Comparison of ENCODE assay signal across 7 cellular contexts in genomic region chr2:222753251-222753824, GRCh38.
A peak's percentile ranks its signal among the peaks of the same experiment; 100 is the strongest.
DNase-seq lines count a peak whose midpoint lies in the region; ATAC-seq and TF ChIP-seq lines count a peak whose summit lies in the region.

No MANE protein-coding gene starts in this region.

- TF ChIP-seq CTCF in WTC11 (IDR thresholded peaks at IDR 0.05) (no peak), type B pancreatic cell (conservative IDR thresholded peaks at IDR 0.05) (no peak)

- H3K4me3 ChIP-seq in iPS-18a (ENCODE audit: low read length) = peak overlapping the region; percentile 7

- DNase-seq in NCI-H187 (lab: John Stamatoyannopoulos, UW) (peak; percentile 41 to 45), WTC11 (ENCODE audit: low spot score) (no peak), type B pancreatic cell (ENCODE audit: extremely low spot score, unreplicated experiment) (no peak)
- no peak for DNase-seq in activated CD4-positive, CD25-positive, alpha-beta regulatory T cell treated with anti-CD3 and anti-CD28 coated beads, Interleukin-2, amount 50 U/mL, for 72 hours
- DNase-seq in effector CD4-positive, alpha-beta T cell = no peak

- no peaks in the 10 kb centered on the region for H3K9me3 ChIP-seq in iPS-18a (ENCODE audit: control insufficient read depth, low read depth, low read length)

- H3K27ac Mint-ChIP-seq in WTC11 = no peak overlapping the region
- H3K27ac Mint-ChIP-seq in type B pancreatic cell = no peak overlapping the region

- POLR2A ChIA-PET in WTC11 (lab: Charles Lee) = no interaction called here

- H3K27me3 ChIP-seq in iPS-18a (ENCODE audit: control insufficient read depth, insufficient read depth, low read length) = no peaks in the 10 kb centered on the region

- peaks cover 16% of the 10 kb centered on the region for H3K4me1 ChIP-seq in iPS-18a (ENCODE audit: control insufficient read depth, low read depth, low read length)

- CTCF ChIA-PET in WTC11 (lab: Charles Lee) = interaction anchor here (0.9 to 1.8 kb wide), 4 partner anchors 43 to 150 kb away, joined by 3 to 7 read pairs (median 3); no protein-coding TSS in a partner anchor

- no peaks in the 10 kb centered on the region for H3K36me3 ChIP-seq in iPS-18a (ENCODE audit: control insufficient read depth, low read depth, low read length)

- H3K9ac ChIP-seq in iPS-18a (ENCODE audit: low read length) = no peak overlapping the region

- H3K36me3 Mint-ChIP-seq in WTC11 = no peaks in the 10 kb centered on the region
- no peaks in the 10 kb centered on the region for H3K36me3 Mint-ChIP-seq in type B pancreatic cell

- H3K4me3 Mint-ChIP-seq in WTC11 = no peak overlapping the region
- peak overlapping the region; percentile 4 for H3K4me3 Mint-ChIP-seq in type B pancreatic cell

- ATAC-seq in WTC11 (peak; percentile 19; the same call in 1 of the 2 replicates), GM21717 (IDR thresholded peaks at IDR 0.05; ENCODE audit: unreplicated experiment) (no peak)

- peaks cover 29% of the 10 kb centered on the region for H3K4me1 Mint-ChIP-seq in WTC11
- H3K4me1 Mint-ChIP-seq in type B pancreatic cell (ENCODE audit: unreplicated experiment) = peaks cover 28% of the 10 kb centered on the region

- no peak overlapping the region for H3K27ac ChIP-seq in iPS-18a (ENCODE audit: low read length)

- H3K27me3 Mint-ChIP-seq in WTC11 (ENCODE audit: low read depth) (0 out of 2 replicates have a peak, but pooled peaks cover 2% of the 10 kb centered on the region), type B pancreatic cell (peaks cover 4% of the 10 kb centered on the region)

- no peaks in the 10 kb centered on the region for H3K9me3 Mint-ChIP-seq in WTC11
- no peaks in the 10 kb centered on the region for H3K9me3 Mint-ChIP-seq in type B pancreatic cell

TF ChIP-seq in WTC11, 78 proteins besides CTCF, POLR2A, EP300 and RAD21:
- TF ChIP-seq AFF4 (CRISPR knock-in tag; IDR thresholded peaks at IDR 0.05; ENCODE audit: borderline replicate concordance) (no peak), HMGXB4 (CRISPR knock-in tag; IDR thresholded peaks at IDR 0.05) (no peak)

Comparison
In these comparisons a context has a peak if more than half of its experiments do, and no peak if none do; other contexts are left out.
1. DNase-seq: peak in NCI-H187 (2 of 2); none in WTC11 (single experiment), type B pancreatic cell (single experiment), activated CD4-positive, CD25-positive, alpha-beta regulatory T cell treated with anti-CD3 and anti-CD28 coated beads, Interleukin-2, amount 50 U/mL, for 72 hours (single experiment) and effector CD4-positive, alpha-beta T cell (single experiment).